9 cellular contexts compared by ENCODE assay signal in the genomic region with DNA sequence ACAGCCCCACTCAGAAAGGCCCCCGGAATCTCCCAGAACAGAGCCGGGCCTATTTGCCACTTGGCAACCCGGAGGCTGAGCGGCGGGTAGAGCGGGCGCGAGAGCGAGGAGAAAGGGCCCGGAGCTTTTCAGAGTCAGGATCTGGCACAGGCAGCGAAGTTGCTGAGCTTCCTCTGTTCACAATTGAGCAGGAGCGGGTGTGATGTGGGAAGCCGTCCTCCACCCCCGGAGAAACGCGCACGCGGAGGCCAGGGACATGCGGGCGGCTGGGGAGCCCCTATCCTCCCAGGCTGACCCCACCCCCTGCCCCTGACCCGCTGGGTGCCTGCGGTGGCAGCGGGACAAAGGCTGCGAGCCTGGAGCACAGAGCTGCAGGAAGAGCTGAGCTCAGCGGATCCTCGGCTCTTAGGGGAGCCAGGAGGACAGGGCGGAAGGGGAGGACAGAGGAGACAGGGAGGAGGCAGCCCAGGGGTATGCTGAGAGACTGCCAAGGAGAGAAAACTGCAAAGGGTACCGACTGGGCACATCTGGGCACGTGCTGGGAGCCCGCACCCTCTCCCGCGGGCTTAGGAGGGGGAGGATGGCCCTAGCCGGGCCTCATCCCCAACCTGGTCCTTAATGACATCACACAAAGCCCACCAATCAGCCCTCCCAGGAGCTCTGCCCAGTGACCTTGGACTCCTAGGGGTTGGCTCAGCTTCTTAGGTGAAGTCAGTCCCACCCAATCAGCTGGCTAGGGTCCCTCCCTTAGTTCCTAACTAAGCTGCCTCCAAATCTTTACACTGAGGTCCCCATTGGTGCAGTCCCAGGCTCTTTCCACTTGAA. TPM values are rescaled to one million over a fixed set of nuclear protein-coding genes. Genes with fewer than 3 reads are reported as not detected.
DNase-seq lines count a peak whose midpoint lies in the region; ATAC-seq and TF ChIP-seq lines count a peak whose summit lies in the region.
"Had no signal": no experiment of that assay in that cellular context is flagged by ENCODE, and none has a peak within 500 bp of the region (broad histone marks: within the 10 kb centered on the region; RNA-seq: fewer than 3 reads in every experiment).

No MANE protein-coding gene starts in this region.

- H3K27ac ChIP-seq in WERI-Rb-1, result peak overlapping the region; percentile 98
- H3K27ac ChIP-seq in osteoblast (ENCODE audit: low read depth, low read length), result no peak overlapping the region
- H3K27ac ChIP-seq: PC-9 had no signal

- no peak overlapping the region for H3K4me2 ChIP-seq in osteoblast (ENCODE audit: insufficient read depth, low read length)
- H3K4me2 ChIP-seq: PC-9 had no signal

- in situ Hi-C loops in GM13977 (cut with MboI; ENCODE audit: low pct_unique_long_range_greater_than_20kb, low sequenced_read_pairs, unreplicated experiment), result no loop called here

- DNase-seq in GM13977 (ENCODE audit: low spot score) (peak; percentile 55), WERI-Rb-1 (peak; percentile 72), hypothalamus (lab: John Stamatoyannopoulos, UW) (peak in 42 of 51 donors; percentile 14 to 84 (median 62)), osteoblast (ENCODE audit: insufficient read length, low spot score, missing footprints) (peak; percentile 69), T1000 (lab: John Stamatoyannopoulos, UW) (no peak), ureter (ENCODE audit: low spot score) (no peak)
- DNase-seq: NCI-H1694 had no signal

- H3K36me3 ChIP-seq in WERI-Rb-1 (peaks cover 68% of the 10 kb centered on the region), osteoblast (ENCODE audit: insufficient read depth, low read length) (no peaks in the 10 kb centered on the region)

- no peak overlapping the region for H2AFZ ChIP-seq in osteoblast (ENCODE audit: low read length)
- H2AFZ ChIP-seq: PC-9 had no signal

- no peaks in the 10 kb centered on the region for H3K79me2 ChIP-seq in osteoblast (ENCODE audit: insufficient read depth, low read length)

- H3K4me1 ChIP-seq in osteoblast (ENCODE audit: insufficient read depth, low read length), result no peaks in the 10 kb centered on the region

- H3K4me3 ChIP-seq in WERI-Rb-1 (ENCODE audit: low read depth, low read length) (no peak overlapping the region), osteoblast (ENCODE audit: insufficient read depth, low read length) (no peak overlapping the region)
- H3K4me3 ChIP-seq: PC-9 had no signal

- TF ChIP-seq CTCF in GM13977 (IDR thresholded peaks at IDR 0.05; ENCODE audit: extremely low read depth, insufficient read depth, missing control alignments), result no peak
- TF ChIP-seq CTCF in WERI-Rb-1 (IDR thresholded peaks at IDR 0.05; ENCODE audit: low read depth, low read length), result no peak
- no peak for TF ChIP-seq CTCF in osteoblast (IDR thresholded peaks at IDR 0.05; ENCODE audit: extremely low read depth, low read depth, low read length)

- H3K9me3 ChIP-seq in WERI-Rb-1 (ENCODE audit: severe bottlenecking) (no peaks in the 10 kb centered on the region), osteoblast (ENCODE audit: low read depth, low read length) (no peaks in the 10 kb centered on the region)

- H3K27me3 ChIP-seq in WERI-Rb-1 (ENCODE audit: insufficient read depth, low read depth, severe bottlenecking) (no peaks in the 10 kb centered on the region), osteoblast (ENCODE audit: insufficient read depth, low read length) (peaks cover 51% of the 10 kb centered on the region)

- no peak for ATAC-seq in HG03108 (IDR thresholded peaks at IDR 0.05; ENCODE audit: unreplicated experiment)

- H4K20me1 ChIP-seq in osteoblast (ENCODE audit: insufficient read depth, low read length), result no peaks in the 10 kb centered on the region

RNA-seq across cellular contexts. Expression of a gene that starts 9.3 kb away (rescaled TPM):
- total RNA-seq in osteoblast (under 0.01 TPM in 2 replicates), ureter (10.7 TPM)

Comparison
In these comparisons a context has a peak if more than half of its experiments do, and no peak if none do; other contexts are left out.
1. DNase-seq: peak in GM13977 (single experiment), WERI-Rb-1 (single experiment), hypothalamus (42 of 51) and osteoblast (single experiment); none in T1000 (single experiment) and ureter (single experiment).
2. RNA of a gene that starts 9.3 kb away (total RNA-seq): 10.7 TPM in ureter (single experiment); under 0.01 TPM in osteoblast; every median in the first group is over 10 times any median in the second.